Comparison of ENCODE assay signal across 11 cellular contexts in the genomic region with DNA sequence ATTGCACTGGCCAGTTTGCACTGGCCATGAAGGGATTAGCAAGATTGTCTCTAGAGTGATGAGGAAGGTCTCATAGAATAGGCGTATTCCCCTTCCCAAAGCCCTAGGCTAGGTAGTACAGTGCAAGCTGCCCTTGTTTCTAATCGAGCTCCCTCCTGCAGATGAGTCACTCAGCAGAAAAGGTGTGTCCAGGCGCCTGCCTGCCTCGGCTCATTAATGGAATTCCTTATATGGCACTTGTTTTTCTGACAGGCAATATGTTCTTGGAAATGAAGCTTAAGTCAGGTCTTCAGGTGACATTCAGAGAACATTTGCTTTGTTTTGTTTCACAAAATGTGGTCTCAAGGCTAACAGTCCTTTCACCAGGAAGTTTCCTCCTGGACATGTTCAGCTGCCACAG.
DNase-seq lines count a peak whose midpoint lies in the region; ATAC-seq and TF ChIP-seq lines count a peak whose summit lies in the region.
"Had no signal": no experiment of that assay in that cellular context is flagged by ENCODE, and none has a peak within 500 bp of the region (broad histone marks: within the 10 kb centered on the region; RNA-seq: fewer than 3 reads in every experiment).

No MANE protein-coding gene starts in this region.

- H3K36me3 ChIP-seq in upper lobe of right lung = no peaks in the 10 kb centered on the region
- H3K36me3 ChIP-seq: SJCRH30 had no signal

- no peak for TF ChIP-seq CTCF in upper lobe of right lung (IDR thresholded peaks at IDR 0.05)

- intact Hi-C loops in upper lobe of right lung (cut with DNase I) = no loop called here

- no peak overlapping the region for H3K4me3 Mint-ChIP-seq in activated T-cell treated with anti-CD3 and anti-CD28 coated beads, Interleukin-2, amount 50 U/mL, for 24 hours

- H3K27ac ChIP-seq in upper lobe of right lung = no peak overlapping the region
- H3K27ac ChIP-seq: SJCRH30 had no signal

- DNase-seq in activated T-cell treated with anti-CD3 and anti-CD28 coated beads for 4 hours (peak; percentile 9), islet precursor cell (peak; percentile 85), upper lobe of right lung (no peak), mesenteric fat pad (ENCODE audit: low spot score) (no peak)
- DNase-seq in activated T-cell treated with anti-CD3 and anti-CD28 coated beads, Interleukin-2, amount 50 U/mL, for 24 hours = no peak
- DNase-seq in activated CD4-positive, alpha-beta T cell treated with anti-CD3 and anti-CD28 coated beads, Interleukin-2, amount 50 U/mL, for 48 hours = peak; percentile 11 to 32
- DNase-seq: NCI-H1694 treated with DMSO at 0.1 percent for 48 hours, posterior cingulate gyrus, SJCRH30 had no signal

- no peak overlapping the region for H3K27ac Mint-ChIP-seq in activated T-cell treated with anti-CD3 and anti-CD28 coated beads, Interleukin-2, amount 50 U/mL, for 24 hours

- no peaks in the 10 kb centered on the region for H3K9me3 Mint-ChIP-seq in activated T-cell treated with anti-CD3 and anti-CD28 coated beads, Interleukin-2, amount 50 U/mL, for 24 hours

- no peaks in the 10 kb centered on the region for H3K36me3 Mint-ChIP-seq in activated T-cell treated with anti-CD3 and anti-CD28 coated beads, Interleukin-2, amount 50 U/mL, for 24 hours (ENCODE audit: low read depth)

- ATAC-seq in upper lobe of right lung (peak; percentile 59), GM18502 (IDR thresholded peaks at IDR 0.05; ENCODE audit: poor library complexity, unreplicated experiment) (no peak), GM18870 (IDR thresholded peaks at IDR 0.05; ENCODE audit: unreplicated experiment) (no peak)

- no peak overlapping the region for H3K4me3 ChIP-seq in upper lobe of right lung
- H3K4me3 ChIP-seq: SJCRH30 had no signal

- H3K27me3 ChIP-seq in upper lobe of right lung = no peaks in the 10 kb centered on the region
- H3K27me3 ChIP-seq: SJCRH30 had no signal

- peaks cover 7% of the 10 kb centered on the region for H3K4me1 Mint-ChIP-seq in activated T-cell treated with anti-CD3 and anti-CD28 coated beads, Interleukin-2, amount 50 U/mL, for 24 hours (ENCODE audit: low read depth)

- no peaks in the 10 kb centered on the region for H3K9me3 ChIP-seq in upper lobe of right lung
- H3K9me3 ChIP-seq: SJCRH30 had no signal

- H3K4me1 ChIP-seq in upper lobe of right lung = peaks cover 3% of the 10 kb centered on the region
- H3K4me1 ChIP-seq: SJCRH30 had no signal

- H3K27me3 Mint-ChIP-seq in activated T-cell treated with anti-CD3 and anti-CD28 coated beads, Interleukin-2, amount 50 U/mL, for 24 hours = no peaks in the 10 kb centered on the region

Comparison
In these comparisons a context has a peak if more than half of its experiments do, and no peak if none do; other contexts are left out.
1. DNase-seq: peak in activated T-cell treated with anti-CD3 and anti-CD28 coated beads for 4 hours (single experiment), activated CD4-positive, alpha-beta T cell treated with anti-CD3 and anti-CD28 coated beads, Interleukin-2, amount 50 U/mL, for 48 hours (2 of 2) and islet precursor cell (single experiment); none in activated T-cell treated with anti-CD3 and anti-CD28 coated beads, Interleukin-2, amount 50 U/mL, for 24 hours (single experiment), upper lobe of right lung (single experiment) and mesenteric fat pad (single experiment).